10 cellular contexts compared by ENCODE assay signal in genomic region chr13:21033224-21033855, GRCh38. TPM values are rescaled to one million over a fixed set of nuclear protein-coding genes. Genes with fewer than 3 reads are reported as not detected.
DNase-seq lines count a peak whose midpoint lies in the region; ATAC-seq and TF ChIP-seq lines count a peak whose summit lies in the region.
"Had no signal": no experiment of that assay in that cellular context is flagged by ENCODE, and none has a peak within 500 bp of the region (broad histone marks: within the 10 kb centered on the region; RNA-seq: fewer than 3 reads in every experiment).

No MANE protein-coding gene starts in this region.

- H3K36me3 ChIP-seq in mucosa of rectum (ENCODE audit: control insufficient read depth in 2 of 2, insufficient read depth in 2 of 2, low read length in 2 of 2) (no peaks in the 10 kb centered on the region), vagina (no peaks in the 10 kb centered on the region), WERI-Rb-1 (no peaks in the 10 kb centered on the region)

- no peak overlapping the region for H3K4me3 ChIP-seq in mucosa of rectum (ENCODE audit: low read length in 2 of 2)
- no peak overlapping the region for H3K4me3 ChIP-seq in vagina
- no peak overlapping the region for H3K4me3 ChIP-seq in WERI-Rb-1 (ENCODE audit: low read depth, low read length)

- no peak overlapping the region for H3K27ac Mint-ChIP-seq in activated CD8-positive, alpha-beta memory T cell treated with anti-CD3 and anti-CD28 coated beads, Interleukin-2, amount 10 ng/mL, durations not matched to agents 7 days and 5 days
- H3K27ac Mint-ChIP-seq: activated naive CD4-positive, alpha-beta T cell treated with anti-CD3 and anti-CD28 coated beads, Interleukin-2, amount 10 ng/mL, durations not matched to agents 7 days and 5 days had no signal

- H3K4me1 Mint-ChIP-seq in activated CD8-positive, alpha-beta memory T cell treated with anti-CD3 and anti-CD28 coated beads, Interleukin-2, amount 10 ng/mL, durations not matched to agents 7 days and 5 days: no peaks in the 10 kb centered on the region

- no peaks in the 10 kb centered on the region for H3K36me3 Mint-ChIP-seq in activated CD8-positive, alpha-beta memory T cell treated with anti-CD3 and anti-CD28 coated beads, Interleukin-2, amount 10 ng/mL, durations not matched to agents 7 days and 5 days
- H3K36me3 Mint-ChIP-seq: activated naive CD4-positive, alpha-beta T cell treated with anti-CD3 and anti-CD28 coated beads, Interleukin-2, amount 10 ng/mL, durations not matched to agents 7 days and 5 days had no signal

- H3K27ac ChIP-seq in epithelial cell of prostate: peak overlapping the region; percentile 61
- H3K27ac ChIP-seq in mucosa of rectum (ENCODE audit: low read depth in 2 of 2, low read length in 2 of 2): peak overlapping the region; percentile 16 to 59
- peak overlapping the region; percentile 78 for H3K27ac ChIP-seq in vagina
- H3K27ac ChIP-seq in WERI-Rb-1: no peak overlapping the region

- H3K9me3 Mint-ChIP-seq in activated CD8-positive, alpha-beta memory T cell treated with anti-CD3 and anti-CD28 coated beads, Interleukin-2, amount 10 ng/mL, durations not matched to agents 7 days and 5 days (ENCODE audit: low read depth): peaks cover 2% of the 10 kb centered on the region

- H3K9ac ChIP-seq in mucosa of rectum (ENCODE audit: low read depth in 1 of 2, low read length in 2 of 2): no peak overlapping the region

- no peaks in the 10 kb centered on the region for H3K9me3 ChIP-seq in mucosa of rectum (ENCODE audit: control insufficient read depth in 2 of 2, low read length in 2 of 2)
- no peaks in the 10 kb centered on the region for H3K9me3 ChIP-seq in vagina
- H3K9me3 ChIP-seq in WERI-Rb-1 (ENCODE audit: severe bottlenecking): no peaks in the 10 kb centered on the region

- CTCF ChIA-PET in activated CD8-positive, alpha-beta memory T cell treated with anti-CD3 and anti-CD28 coated beads, Interleukin-2, amount 10 ng/mL, durations not matched to agents 7 days and 5 days (lab: Charles Lee): interaction anchor here (1.2 kb wide), 1 partner anchor 11 kb away, joined by 3 read pairs; no protein-coding TSS in a partner anchor

- peaks cover 3 to 12% of the 10 kb centered on the region in 2 donors for H3K4me1 ChIP-seq in mucosa of rectum (ENCODE audit: control insufficient read depth in 2 of 2, insufficient read depth in 2 of 2, low read length in 2 of 2)
- peaks cover 58% of the 10 kb centered on the region for H3K4me1 ChIP-seq in vagina

- H3K27me3 ChIP-seq in mucosa of rectum (ENCODE audit: control insufficient read depth in 2 of 2, insufficient read depth in 2 of 2, low read length in 2 of 2) (no peaks in the 10 kb centered on the region), vagina (no peaks in the 10 kb centered on the region), WERI-Rb-1 (ENCODE audit: insufficient read depth, low read depth, severe bottlenecking) (no peaks in the 10 kb centered on the region)

- peaks cover 8% of the 10 kb centered on the region for H3K27me3 Mint-ChIP-seq in activated CD8-positive, alpha-beta memory T cell treated with anti-CD3 and anti-CD28 coated beads, Interleukin-2, amount 10 ng/mL, durations not matched to agents 7 days and 5 days

- TF ChIP-seq CTCF in vagina (IDR thresholded peaks at IDR 0.05): no peak
- TF ChIP-seq CTCF in WERI-Rb-1 (IDR thresholded peaks at IDR 0.05; ENCODE audit: low read depth, low read length): no peak

- H3K4me3 Mint-ChIP-seq in activated CD8-positive, alpha-beta memory T cell treated with anti-CD3 and anti-CD28 coated beads, Interleukin-2, amount 10 ng/mL, durations not matched to agents 7 days and 5 days: no peak overlapping the region
- H3K4me3 Mint-ChIP-seq: activated naive CD4-positive, alpha-beta T cell treated with anti-CD3 and anti-CD28 coated beads, Interleukin-2, amount 10 ng/mL, durations not matched to agents 7 days and 5 days had no signal

- intact Hi-C loops in vagina (cut with DNase I): no loop called here

- peak; percentile 15 for DNase-seq in activated CD8-positive, alpha-beta memory T cell treated with anti-CD3 and anti-CD28 coated beads for 24 hours
- no peak for DNase-seq in activated CD8-positive, alpha-beta memory T cell treated with anti-CD3 and anti-CD28 coated beads, Interleukin-2, amount 10 ng/mL, durations not matched to agents 7 days and 5 days
- DNase-seq in epithelial cell of prostate (ENCODE audit: low read depth, low spot score) (no peak), vagina (ENCODE audit: extremely low spot score in 2 of 2) (no peak), WERI-Rb-1 (no peak), RKO (ENCODE audit: low spot score) (no peak), H4 (ENCODE audit: low spot score) (no peak)
- DNase-seq: activated naive CD4-positive, alpha-beta T cell treated with anti-CD3 and anti-CD28 coated beads, Interleukin-2, amount 10 ng/mL, durations not matched to agents 7 days and 5 days; stimulated activated CD4-positive, alpha-beta T cell treated with anti-CD3 and anti-CD28 coated beads, Interleukin-4, amount 100 ng/mL, for 24 hours had no signal

- TF ChIP-seq POLR2A in vagina (IDR thresholded peaks at IDR 0.05): no peak

- ATAC-seq in activated CD8-positive, alpha-beta memory T cell treated with anti-CD3 and anti-CD28 coated beads, Interleukin-2, amount 10 ng/mL, durations not matched to agents 7 days and 5 days: no peak

RNA-seq across cellular contexts. Expression of gene LATS2, which starts 28.0 kb away (rescaled TPM):
- 1 to 10 TPM; 2.8 to 4.7 TPM for total RNA-seq in activated CD8-positive, alpha-beta memory T cell treated with anti-CD3 and anti-CD28 coated beads, Interleukin-2, amount 10 ng/mL, durations not matched to agents 7 days and 5 days
- 25.8 TPM for total RNA-seq in vagina
- total RNA-seq in H4 (2014; rRNA removed; shearing (Covaris generic)): 2.7 and 3.9 TPM in 2 replicates
